8 cellular contexts compared by ENCODE assay signal in genomic region chr19:39362682-39363657, GRCh38. TPM values are rescaled to one million over a fixed set of nuclear protein-coding genes. Genes with fewer than 3 reads are reported as not detected.
DNase-seq lines count a peak whose midpoint lies in the region; ATAC-seq and TF ChIP-seq lines count a peak whose summit lies in the region.
"Had no signal": no experiment of that assay in that cellular context is flagged by ENCODE, and none has a peak within 500 bp of the region (broad histone marks: within the 10 kb centered on the region; RNA-seq: fewer than 3 reads in every experiment).

No MANE protein-coding gene starts in this region.

- H2AFZ ChIP-seq in hepatocyte: no peak overlapping the region

- WGBS in hepatocyte (ENCODE audit: low lambda C conversion rate, missing lambda C conversion rate): 81% methylated on average over 6 of the region's 6 CpGs

- H3K9me3 ChIP-seq in hepatocyte (ENCODE audit: low read depth) (no peaks in the 10 kb centered on the region), uterus (no peaks in the 10 kb centered on the region)

- no peak for DNase-seq in activated naive CD4-positive, alpha-beta T cell treated with anti-CD3 and anti-CD28 coated beads, Interleukin-2, amount 50 U/mL, for 72 hours (ENCODE audit: low spot score in 2 of 2)
- DNase-seq in activated naive CD4-positive, alpha-beta T cell (lab: John Stamatoyannopoulos, UW): no peak
- DNase-seq in hepatocyte (ENCODE audit: low spot score): no peak
- DNase-seq in uterus: peak in 1 of 2 donors; percentile 54
- no peak for DNase-seq in stimulated activated CD4-positive, alpha-beta T cell treated with anti-CD3 and anti-CD28 coated beads, Interleukin-4, amount 100 ng/mL, for 24 hours
- DNase-seq in NOMO-1 treated with DMSO at 0.1 percent for 48 hours (lab: John Stamatoyannopoulos, UW; ENCODE audit: unreplicated experiment): no peak
- DNase-seq: activated CD4-positive, alpha-beta T cell treated with anti-CD3 and anti-CD28 coated beads, Interleukin-2, amount 50 U/mL, for 48 hours had no signal

- intact Hi-C loops in uterus (cut with DNase I; ENCODE audit: low total_unique reads): no loop called here

- ATAC-seq in activated naive CD4-positive, alpha-beta T cell treated with anti-CD3 and anti-CD28 coated beads, Interleukin-2, amount 50 U/mL, for 72 hours: peak in 1 of 2 donors; percentile 31

- H3K9me3 Mint-ChIP-seq in activated naive CD4-positive, alpha-beta T cell treated with anti-CD3 and anti-CD28 coated beads, Interleukin-2, amount 50 U/mL, for 72 hours: no peaks in the 10 kb centered on the region

- peaks cover 0 to 7% of the 10 kb centered on the region in 2 donors for H3K36me3 Mint-ChIP-seq in activated naive CD4-positive, alpha-beta T cell treated with anti-CD3 and anti-CD28 coated beads, Interleukin-2, amount 50 U/mL, for 72 hours

- H3K4me2 ChIP-seq in hepatocyte: no peak overlapping the region

- H3K79me2 ChIP-seq in hepatocyte: peaks cover 8% of the 10 kb centered on the region

- no peaks in the 10 kb centered on the region for H4K20me1 ChIP-seq in hepatocyte (ENCODE audit: insufficient read depth, poor library complexity, severe bottlenecking)

- H3K4me3 ChIP-seq in hepatocyte (no peak overlapping the region), uterus (no peak overlapping the region)

- TF ChIP-seq CTCF in hepatocyte (IDR thresholded peaks at IDR 0.05; ENCODE audit: poor library complexity) (no peak), uterus (IDR thresholded peaks at IDR 0.05) (no peak)

- H3K27ac ChIP-seq in hepatocyte (peak overlapping the region; percentile 48), uterus (peak overlapping the region; percentile 36 to 68)
- H3K27ac ChIP-seq: C4-2B had no signal

- no peaks in the 10 kb centered on the region for H3K36me3 ChIP-seq in hepatocyte (replicated peaks; ENCODE audit: insufficient read depth, low read depth)
- H3K36me3 ChIP-seq in uterus: no peaks in the 10 kb centered on the region

- H3K9me2 ChIP-seq in hepatocyte (replicated peaks; ENCODE audit: insufficient read depth): no peaks in the 10 kb centered on the region

- no peaks in the 10 kb centered on the region for H3K27me3 ChIP-seq in hepatocyte
- H3K27me3 ChIP-seq in uterus: no peaks in the 10 kb centered on the region

- H3K27ac Mint-ChIP-seq in activated naive CD4-positive, alpha-beta T cell treated with anti-CD3 and anti-CD28 coated beads, Interleukin-2, amount 50 U/mL, for 72 hours: peak overlapping the region; percentile 63 to 92

- TF ChIP-seq POLR2A in uterus (IDR thresholded peaks at IDR 0.05): no peak

- H3K4me1 ChIP-seq in hepatocyte (ENCODE audit: insufficient read depth) (peaks cover 4% of the 10 kb centered on the region), uterus (peaks cover 0 to 9% of the 10 kb centered on the region in 2 donors)

RNA-seq across cellular contexts. Expression of gene SAMD4B, which starts 20.7 kb away (rescaled TPM):
- total RNA-seq in activated naive CD4-positive, alpha-beta T cell treated with anti-CD3 and anti-CD28 coated beads, Interleukin-2, amount 50 U/mL, for 72 hours: 10 to 100 TPM; 42.1 to 56.1 TPM
- total RNA-seq in hepatocyte: 39.2 and 54.8 TPM in 2 replicates
- 61.0 and 66.5 TPM in 2 replicates for polyA plus RNA-seq in hepatocyte
- 100 to 1,000 TPM in 1 of 4 donors, 10 to 100 TPM in 3; 11.3 to 128 (median 58.6) TPM for total RNA-seq in uterus

RNA-seq across cellular contexts. Expression of gene GMFG, which starts 27.1 kb away (rescaled TPM):
- 100 to 1,000 TPM; 315 to 372 TPM for total RNA-seq in activated naive CD4-positive, alpha-beta T cell treated with anti-CD3 and anti-CD28 coated beads, Interleukin-2, amount 50 U/mL, for 72 hours
- total RNA-seq in hepatocyte (0.32 TPM in 1 of 2 replicates, not detected in the other), uterus (10 to 100 TPM; 10.4 to 43.0 (median 18.9) TPM)
- 0.86 and 2.9 TPM in 2 replicates for polyA plus RNA-seq in hepatocyte

RNA-seq across cellular contexts. Expression of gene PAF1, which starts 27.9 kb away (rescaled TPM):
- total RNA-seq in activated naive CD4-positive, alpha-beta T cell treated with anti-CD3 and anti-CD28 coated beads, Interleukin-2, amount 50 U/mL, for 72 hours: 10 to 100 TPM; 42.2 to 58.2 TPM
- total RNA-seq in hepatocyte (30.4 and 42.5 TPM in 2 replicates), uterus (10 to 100 TPM; 21.8 to 65.6 (median 33.7) TPM)
- 53.5 and 54.4 TPM in 2 replicates for polyA plus RNA-seq in hepatocyte

RNA-seq across cellular contexts. Expression of gene MED29, which starts 28.2 kb away (rescaled TPM):
- total RNA-seq in activated naive CD4-positive, alpha-beta T cell treated with anti-CD3 and anti-CD28 coated beads, Interleukin-2, amount 50 U/mL, for 72 hours: 10 to 100 TPM; 22.2 to 23.6 TPM
- total RNA-seq in hepatocyte (18.9 and 21.4 TPM in 2 replicates), uterus (100 to 1,000 TPM in 1 of 4 donors, 10 to 100 TPM in 3; 15.6 to 282 (median 40.8) TPM)
- 27.9 and 38.6 TPM in 2 replicates for polyA plus RNA-seq in hepatocyte

RNA-seq across cellular contexts. Expression of gene LRFN1, which starts 42.3 kb away (rescaled TPM):
- total RNA-seq in activated naive CD4-positive, alpha-beta T cell treated with anti-CD3 and anti-CD28 coated beads, Interleukin-2, amount 50 U/mL, for 72 hours: 10 to 100 TPM in 1 of 2 donors, 1 to 10 TPM in 1; 5.3 to 11.2 TPM
- 1.1 and 2.4 TPM in 2 replicates for total RNA-seq in hepatocyte
- 5.6 and 6.1 TPM in 2 replicates for polyA plus RNA-seq in hepatocyte
- total RNA-seq in uterus: 1 to 10 TPM in 2 of 4 donors, not detected in 2; 1.4 to 4.7 TPM
